Comparison of ENCODE assay signal across 14 cellular contexts in genomic region chr20:52269327-52269726, GRCh38.
A peak's percentile ranks its signal among the peaks of the same experiment; 100 is the strongest.
DNase-seq lines count a peak whose midpoint lies in the region; ATAC-seq and TF ChIP-seq lines count a peak whose summit lies in the region.
"Had no signal": no experiment of that assay in that cellular context is flagged by ENCODE, and none has a peak within 500 bp of the region (broad histone marks: within the 10 kb centered on the region; RNA-seq: fewer than 3 reads in every experiment).

No MANE protein-coding gene starts in this region.

- intact Hi-C loops in prostate gland (cut with DNase I) = no loop called here

- no peak for TF ChIP-seq EP300 in gastroesophageal sphincter (IDR thresholded peaks at IDR 0.05)

- TF ChIP-seq CTCF in gastroesophageal sphincter (IDR thresholded peaks at IDR 0.05) (no peak), prostate gland (IDR thresholded peaks at IDR 0.05) (no peak)

- H3K27ac ChIP-seq in gastroesophageal sphincter (no peak overlapping the region), prostate gland (no peak overlapping the region)

- WGBS in gastroesophageal sphincter (ENCODE audit: low coverage in 1 of 2), 2 donors = 48 to 71% methylated on average over 7 of the region's 7 CpGs
- 67% methylated on average over 7 of the region's 7 CpGs for WGBS in prostate gland

- DNase-seq in D341Med (ENCODE audit: low spot score) (peak; percentile 50), Kasumi-1 (lab: John Stamatoyannopoulos, UW) (peak; percentile 48 to 63), SIG-M5 treated with dmso at 0.1 percent for 504 hours (lab: John Stamatoyannopoulos, UW; ENCODE audit: unreplicated experiment) (peak; percentile 88), NCI-H345 treated with DMSO at 0.1 percent for 48 hours (lab: John Stamatoyannopoulos, UW; ENCODE audit: unreplicated experiment) (no peak), prostate gland (ENCODE audit: low spot score) (no peak)
- DNase-seq: activated CD4-positive, alpha-beta memory T cell treated with anti-CD3 and anti-CD28 coated beads for 36 hours; amniotic stem cell; C1 segment of cervical spinal cord; cerebellar nuclear complex; DMS79 treated with DMSO at 0.1 percent for 48 hours had no signal

- ATAC-seq in gastroesophageal sphincter (peak; percentile 28), GM21576 (IDR thresholded peaks at IDR 0.05; ENCODE audit: unreplicated experiment) (no peak), GM18858 (IDR thresholded peaks at IDR 0.05; ENCODE audit: unreplicated experiment) (no peak)
- ATAC-seq: Panc1 had no signal

- H3K4me3 ChIP-seq in gastroesophageal sphincter (no peak overlapping the region), prostate gland (no peak overlapping the region)

- H3K27me3 ChIP-seq in gastroesophageal sphincter = no peaks in the 10 kb centered on the region
- H3K27me3 ChIP-seq in prostate gland (replicated peaks; ENCODE audit: insufficient read depth) = no peaks in the 10 kb centered on the region

- H3K36me3 ChIP-seq in gastroesophageal sphincter (no peaks in the 10 kb centered on the region), prostate gland (no peaks in the 10 kb centered on the region)

- TF ChIP-seq POLR2A in gastroesophageal sphincter (IDR thresholded peaks at IDR 0.05) = no peak
- no peak for TF ChIP-seq POLR2A in prostate gland (IDR thresholded peaks at IDR 0.05)

- H3K9me3 ChIP-seq in gastroesophageal sphincter = no peaks in the 10 kb centered on the region
- H3K9me3 ChIP-seq in prostate gland = no peaks in the 10 kb centered on the region

- H3K4me1 ChIP-seq in gastroesophageal sphincter (no peaks in the 10 kb centered on the region), prostate gland (replicated peaks) (no peaks in the 10 kb centered on the region)

Comparison
In these comparisons a context has a peak if more than half of its experiments do, and no peak if none do; other contexts are left out.
1. DNase-seq: peak in D341Med (single experiment), Kasumi-1 (2 of 2) and SIG-M5 treated with dmso at 0.1 percent for 504 hours (single experiment); none in NCI-H345 treated with DMSO at 0.1 percent for 48 hours (single experiment) and prostate gland (single experiment).